Comparison of ENCODE assay signal across 8 cellular contexts in genomic region chr17:35244345-35245195, GRCh38. TPM values are rescaled to one million over a fixed set of nuclear protein-coding genes. Genes with fewer than 3 reads are reported as not detected.
DNase-seq lines count a peak whose midpoint lies in the region; ATAC-seq and TF ChIP-seq lines count a peak whose summit lies in the region.

No MANE protein-coding gene starts in this region.

- DNase-seq in AG20443 (ENCODE audit: low spot score): peak; percentile 70
- DNase-seq in NB4 (ENCODE audit: low read depth): peak; percentile 89
- DNase-seq in activated CD8-positive, alpha-beta memory T cell treated with anti-CD3 and anti-CD28 coated beads, Interleukin-2, amount 50 U/mL, for 1 hour (ENCODE audit: extremely low read depth): peak; percentile 74
- peak; percentile 18 for DNase-seq in nephron progenitor cell
- DNase-seq in stomach: peak; percentile 66
- DNase-seq in AML-193 (lab: John Stamatoyannopoulos, UW): no peak

- TF ChIP-seq POLR2A in NB4 (IDR thresholded peaks at IDR 0.05; ENCODE audit: extremely low read depth, insufficient read length) (no peak), stomach (IDR thresholded peaks at IDR 0.05) (no peak)

- peak overlapping the region; percentile 84 for H3K27ac Mint-ChIP-seq in nephron progenitor cell

- H3K27ac ChIP-seq in esophagus (ENCODE audit: low read depth in 2 of 2, low read length in 1 of 2) (peak overlapping the region; percentile 71 to 98), stomach (peak overlapping the region; percentile 71 to 99 (median 96))

- H3K9me3 ChIP-seq in esophagus (ENCODE audit: control insufficient read depth in 2 of 2, insufficient read depth in 1 of 2, low read depth in 1 of 2, low read length in 1 of 2) (no peaks in the 10 kb centered on the region), stomach (no peaks in the 10 kb centered on the region)

- H3K36me3 ChIP-seq in esophagus (ENCODE audit: control insufficient read depth in 2 of 2, insufficient read depth in 2 of 2, low read length in 1 of 2): no peaks in the 10 kb centered on the region
- peaks cover 0 to 14% (median 4%) of the 10 kb centered on the region in 4 donors for H3K36me3 ChIP-seq in stomach

- H3K4me1 Mint-ChIP-seq in nephron progenitor cell: peaks cover 34% of the 10 kb centered on the region

- H3K27me3 Mint-ChIP-seq in nephron progenitor cell (ENCODE audit: low read depth, poor library complexity): peaks cover 13% of the 10 kb centered on the region

- H3K4me3 ChIP-seq in NB4 (ENCODE audit: low read depth, low read length) (peak overlapping the region; percentile 66), esophagus (ENCODE audit: low read depth in 1 of 2, low read length in 2 of 2) (peak overlapping the region; percentile 7 to 94), stomach (peak overlapping the region; percentile 61 to 92 (median 70))

- TF ChIP-seq EP300 in stomach (IDR thresholded peaks at IDR 0.05): no peak

- TF ChIP-seq CTCF in NB4 (IDR thresholded peaks at IDR 0.05; ENCODE audit: low read depth, low read length) (no peak), nephron progenitor cell (IDR thresholded peaks at IDR 0.05) (no peak), stomach (IDR thresholded peaks at IDR 0.05) (no peak)

- H3K4me1 ChIP-seq in esophagus (ENCODE audit: control insufficient read depth in 2 of 2, insufficient read depth in 2 of 2, low read length in 1 of 2) (peaks cover 3 to 5% of the 10 kb centered on the region in 2 donors), stomach (peaks cover 23 to 59% (median 35%) of the 10 kb centered on the region in 4 donors)

- intact Hi-C loops in stomach (cut with DNase I; ENCODE audit: low total_unique reads): no loop called here

- H3K36me3 Mint-ChIP-seq in nephron progenitor cell (ENCODE audit: low read depth): no peaks in the 10 kb centered on the region

- ATAC-seq in GM21529 (IDR thresholded peaks at IDR 0.05; ENCODE audit: unreplicated experiment): peak; percentile 55

- 11 to 27% methylated on average over 13 of the region's 13 CpGs for WGBS in esophagus, 2 donors
- WGBS in stomach, 5 donors: 28 to 34% (median 29%) methylated on average over 13 of the region's 13 CpGs

- H3K4me3 Mint-ChIP-seq in nephron progenitor cell: peak overlapping the region; percentile 94

- no peaks in the 10 kb centered on the region for H3K9me3 Mint-ChIP-seq in nephron progenitor cell

- H3K27me3 ChIP-seq in esophagus (ENCODE audit: control insufficient read depth in 1 of 2, insufficient read depth in 2 of 2, low read length in 2 of 2) (no peaks in the 10 kb centered on the region), stomach (no peaks in the 10 kb centered on the region)

RNA-seq across cellular contexts. Expression of gene SLFN5, which starts 1.7 kb away (rescaled TPM):
- polyA plus RNA-seq in esophagus (1 to 10 TPM; 2.8 to 3.1 TPM), stomach (1 to 10 TPM; 3.8 to 5.5 (median 5.2) TPM)
- 10 to 100 TPM in 4 of 5 donors, under 1 TPM in 1; 0.58 to 59.5 (median 20.2) TPM for total RNA-seq in stomach

RNA-seq across cellular contexts. Expression of gene SLC35G3, which starts 50.4 kb away (rescaled TPM):
- not detected for polyA plus RNA-seq in esophagus
- not detected for total RNA-seq in stomach
- polyA plus RNA-seq in stomach: under 1 TPM in 1 of 3 donors, not detected in 2; 0.12 TPM

Comparison
In these comparisons a context has a peak if more than half of its experiments do, and no peak if none do; other contexts are left out.
1. DNase-seq: peak in AG20443 (single experiment), NB4 (single experiment), activated CD8-positive, alpha-beta memory T cell treated with anti-CD3 and anti-CD28 coated beads, Interleukin-2, amount 50 U/mL, for 1 hour (single experiment), nephron progenitor cell (single experiment) and stomach (single experiment); none in AML-193 (0 of 2).
2. Peak in every context shown above with its lines, with median percentiles within 50 percentile points of each other: H3K4me3 ChIP-seq.